ENCODE assay signal across 8 cellular contexts in genomic region chr1:226736908-226737818, GRCh38. TPM values are rescaled to one million over a fixed set of nuclear protein-coding genes. Genes with fewer than 3 reads are reported as not detected.
DNase-seq lines count a peak whose midpoint lies in the region; ATAC-seq and TF ChIP-seq lines count a peak whose summit lies in the region.

No MANE protein-coding gene starts in this region.

- no peaks in the 10 kb centered on the region for H3K9me2 ChIP-seq in SU-DHL-6 (replicated peaks; ENCODE audit: insufficient read depth, low read length)

- H3K27me3 ChIP-seq in SU-DHL-6 (ENCODE audit: low read length) (no peaks in the 10 kb centered on the region), sigmoid colon (no peaks in the 10 kb centered on the region)

- no peak overlapping the region for H3K27ac Mint-ChIP-seq in brain

- TF ChIP-seq CTCF in SU-DHL-6 (IDR thresholded peaks at IDR 0.05; ENCODE audit: insufficient read depth, low read length, poor library complexity, severe bottlenecking) (peak; percentile 16), brain (conservative IDR thresholded peaks at IDR 0.05) (no peak), sigmoid colon (IDR thresholded peaks at IDR 0.05) (no peak)

- WGBS in sigmoid colon, 2 donors: 10 to 26% methylated on average over 89 of the region's 89 CpGs

- ATAC-seq in HG03045 (IDR thresholded peaks at IDR 0.05; ENCODE audit: unreplicated experiment): peak; percentile 37

- peak overlapping the region; percentile 87 to 96 (median 91) for H3K4me3 Mint-ChIP-seq in brain

- H3K4me1 Mint-ChIP-seq in brain: peaks cover 50% of the 10 kb centered on the region

- peak overlapping the region; percentile 96 for H3K4me2 ChIP-seq in SU-DHL-6 (ENCODE audit: low read depth, low read length, poor library complexity, severe bottlenecking)

- H3F3A ChIP-seq in SU-DHL-6 (ENCODE audit: insufficient read depth): peaks cover 23% of the 10 kb centered on the region

- H3K4me1 ChIP-seq in sigmoid colon: peaks cover 0 to 58% (median 55%) of the 10 kb centered on the region in 4 donors

- H3K79me2 ChIP-seq in SU-DHL-6 (ENCODE audit: insufficient read depth, low read length): peaks cover 67% of the 10 kb centered on the region

- intact Hi-C loops in sigmoid colon (cut with DNase I): loop anchor here (5.0 kb wide), 3 partner anchors 35 to 190 kb away; partner anchors contain the start of gene STUM

- H3K9me3 Mint-ChIP-seq in brain: no peaks in the 10 kb centered on the region

- no peaks in the 10 kb centered on the region for H3K36me3 Mint-ChIP-seq in brain

- H2AFZ ChIP-seq in SU-DHL-6 (ENCODE audit: low read depth, low read length, severe bottlenecking): no peak overlapping the region

- H4K20me1 ChIP-seq in SU-DHL-6 (ENCODE audit: low read depth, low read length): peaks cover 10% of the 10 kb centered on the region; the same call in 1 of the 2 replicates

- peak overlapping the region; percentile 98 for H3K27ac ChIP-seq in SU-DHL-6 (ENCODE audit: low read depth, low read length)
- H3K27ac ChIP-seq in sigmoid colon: peak overlapping the region; percentile 90 to 97 (median 94)

- DNase-seq in SHP77 treated with DMSO at 0.1 percent for 48 hours (lab: John Stamatoyannopoulos, UW): peak; percentile 51
- no peak for DNase-seq in SHP77 (lab: John Stamatoyannopoulos, UW)
- DNase-seq in sigmoid colon: peak; percentile 78
- DNase-seq in effector CD8-positive, alpha-beta T cell (lab: John Stamatoyannopoulos, UW): no peak

- peak overlapping the region; percentile 98 for H3K9ac ChIP-seq in SU-DHL-6 (ENCODE audit: low read length)

- peak overlapping the region; percentile 99 for H3K4me3 ChIP-seq in SU-DHL-6 (ENCODE audit: insufficient read depth, low read length, poor library complexity, severe bottlenecking)
- peak overlapping the region; percentile 71 for H3K4me3 ChIP-seq in iPS-18c (ENCODE audit: insufficient read depth, low read depth, low read length)
- H3K4me3 ChIP-seq in sigmoid colon: peak overlapping the region; percentile 83 to 94 (median 86)

- H3K27me3 Mint-ChIP-seq in brain: peaks cover 3% of the 10 kb centered on the region

- H3K36me3 ChIP-seq in SU-DHL-6 (ENCODE audit: low read length) (peaks cover 15% of the 10 kb centered on the region; the same call in 1 of the 2 replicates), sigmoid colon (peaks cover 0 to 15% (median 3%) of the 10 kb centered on the region in 4 donors)

- H3K9me3 ChIP-seq in SU-DHL-6 (ENCODE audit: insufficient read depth, low read length) (no peaks in the 10 kb centered on the region), iPS-18c (ENCODE audit: control insufficient read depth, insufficient read depth, low read length) (no peaks in the 10 kb centered on the region), sigmoid colon (peaks cover 0 to 1% (median 0%) of the 10 kb centered on the region in 4 donors)

- peak in 1 of 2 donors; percentile 15 for TF ChIP-seq POLR2A in sigmoid colon (IDR thresholded peaks at IDR 0.05)

- no peak for TF ChIP-seq EP300 in sigmoid colon (IDR thresholded peaks at IDR 0.05)

RNA-seq across cellular contexts. Expression of gene ITPKB, which starts 1.9 kb away (rescaled TPM):
- 85.7 TPM for polyA plus RNA-seq in brain (ENCODE audit: insufficient read depth, low read depth, low replicate concordance)
- total RNA-seq in sigmoid colon: 10 to 100 TPM; 52.4 to 80.9 (median 61.7) TPM
- 10 to 100 TPM in 1 of 3 donors, 1 to 10 TPM in 2; 1.4 to 20.4 (median 4.2) TPM for polyA plus RNA-seq in sigmoid colon

Comparison
In these comparisons a context has a peak if more than half of its experiments do, and no peak if none do; other contexts are left out.
1. DNase-seq: peak in SHP77 treated with DMSO at 0.1 percent for 48 hours (single experiment) and sigmoid colon (single experiment); none in SHP77 (0 of 2) and effector CD8-positive, alpha-beta T cell (single experiment).
2. Peak in every context shown above with its lines, with median percentiles within 50 percentile points of each other: H3K4me3 ChIP-seq.